In the genomic region with DNA sequence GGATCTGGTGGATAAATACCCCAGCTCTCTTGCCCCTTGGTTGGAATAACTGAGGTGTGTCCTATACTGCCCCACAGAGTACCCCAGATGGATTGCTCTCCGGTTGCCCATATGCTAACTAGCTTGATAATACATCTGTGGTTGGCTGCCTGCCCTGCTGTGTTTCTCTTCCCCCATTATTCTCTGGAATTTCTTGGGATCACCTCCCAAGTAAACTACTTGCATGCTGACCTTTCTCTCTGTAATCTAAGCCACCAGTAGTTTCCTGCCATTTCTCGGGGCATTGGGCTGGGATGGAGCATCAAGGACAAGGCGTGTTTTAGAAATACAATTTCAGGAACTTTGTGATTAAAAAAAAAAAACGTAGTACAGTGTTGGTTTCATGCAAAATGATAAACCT, we compare ENCODE assay signal across 21 cellular contexts. TPM values are rescaled to one million over a fixed set of nuclear protein-coding genes. Genes with fewer than 3 reads are reported as not detected.
"Had no signal": no experiment of that assay in that cellular context is flagged by ENCODE, and none has a peak within 500 bp of the region (broad histone marks: within the 10 kb centered on the region; RNA-seq: fewer than 3 reads in every experiment).

No MANE protein-coding gene starts in this region.

- H3K4me3 ChIP-seq: coronary artery, gastroesophageal sphincter, heart left ventricle, pancreas, sigmoid colon, spleen, thoracic aorta, upper lobe of right lung had no signal

- H3K27me3 ChIP-seq: brain microvascular endothelial cell, gastroesophageal sphincter, sigmoid colon, spleen, upper lobe of right lung had no signal

- H3K27ac ChIP-seq: brain microvascular endothelial cell, coronary artery, gastroesophageal sphincter, heart left ventricle, pancreas, sigmoid colon, spleen, thoracic aorta, upper lobe of right lung had no signal

- ATAC-seq: activated CD8-positive, alpha-beta T cell treated with anti-CD3 and anti-CD28 coated beads, Interleukin-2, amount 10 ng/mL, durations not matched to agents 7 days and 5 days; gastroesophageal sphincter; naive thymus-derived CD4-positive, alpha-beta T cell; pancreas; stimulated activated memory B cell treated with anti-CD40 and anti-IgM and Interleukin-4, amounts not matched to agents 10 μg/mL and 1 μg/mL and 100 μg/mL, for 72 hours; upper lobe of right lung had no signal

- FAIRE-seq: pancreas had no signal

- DNase-seq: activated CD4-positive, alpha-beta T cell treated with anti-CD3 and anti-CD28 coated beads, Interleukin-2, amount 10 ng/mL, durations not matched to agents 7 days and 5 days; activated CD8-positive, alpha-beta T cell treated with anti-CD3 and anti-CD28 coated beads, Interleukin-2, amount 10 ng/mL, durations not matched to agents 7 days and 5 days; activated naive CD4-positive, alpha-beta T cell treated with Interleukin-2 at 50 U/mL for 16 hours; activated T-cell treated with anti-CD3 and anti-CD28 coated beads, Interleukin-2, amount 50 U/mL, for 24 hours; brain microvascular endothelial cell; erythroblast; mesendoderm; naive thymus-derived CD4-positive, alpha-beta T cell; pancreas; sigmoid colon; spleen; stimulated activated CD4-positive, alpha-beta T cell treated with anti-CD3 and anti-CD28 coated beads, Interleukin-4, amount 100 ng/mL, for 4 hours; upper lobe of right lung had no signal

- H3K36me3 ChIP-seq: brain microvascular endothelial cell, gastroesophageal sphincter, heart left ventricle, pancreas, sigmoid colon, spleen, thoracic aorta, upper lobe of right lung had no signal

- H3K4me1 ChIP-seq: gastroesophageal sphincter, pancreas, sigmoid colon, spleen, upper lobe of right lung had no signal

- H3K9me3 ChIP-seq: gastroesophageal sphincter, heart left ventricle, pancreas, sigmoid colon, spleen, thoracic aorta, upper lobe of right lung had no signal

RNA-seq across cellular contexts. Expression of a gene that starts 25.2 kb away (rescaled TPM):
- total RNA-seq: activated CD4-positive, alpha-beta T cell treated with anti-CD3 and anti-CD28 coated beads, Interleukin-2, amount 10 ng/mL, durations not matched to agents 7 days and 5 days; activated CD8-positive, alpha-beta T cell treated with anti-CD3 and anti-CD28 coated beads, Interleukin-2, amount 10 ng/mL, durations not matched to agents 7 days and 5 days; activated T-helper 2 cell treated with anti-CD3 and anti-CD28 coated beads, Interferon-gamma antibody, Interleukin-2, Interleukin-4, amounts not matched to agents 10 μg/mL and 5 μg/mL and 100 μg/mL, durations not matched to agents 14 hours and 24 hours and 36 hours; gastroesophageal sphincter; heart left ventricle; lower leg skin; mucosa of gallbladder; naive thymus-derived CD4-positive, alpha-beta T cell; pancreas; sigmoid colon; spleen; thoracic aorta; upper lobe of right lung had no signal
- polyA plus RNA-seq: heart left ventricle; naive thymus-derived CD4-positive, alpha-beta T cell; pancreas; sigmoid colon had no signal
